ENCODE assay signal across 19 cellular contexts in the genomic region with DNA sequence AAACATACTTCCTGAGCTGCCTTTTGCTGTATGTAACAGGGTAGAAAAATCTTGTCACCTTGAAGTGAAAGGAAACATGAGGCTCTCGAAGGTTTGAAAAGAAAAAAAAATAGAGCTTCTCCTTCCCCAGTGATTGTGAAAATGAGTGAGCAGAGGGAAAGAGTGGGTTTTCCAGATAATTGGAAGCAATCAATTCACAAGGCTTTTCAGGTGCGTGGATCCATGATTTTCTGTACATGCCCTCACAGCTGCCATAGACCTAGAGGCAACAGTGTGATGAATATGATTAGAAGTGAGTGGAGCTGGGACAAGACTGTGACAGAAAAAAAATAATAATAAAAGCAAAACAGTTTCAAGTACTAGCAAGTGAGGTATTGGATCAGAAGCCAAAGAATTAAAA.
"Had no signal": no experiment of that assay in that cellular context is flagged by ENCODE, and none has a peak within 500 bp of the region (broad histone marks: within the 10 kb centered on the region; RNA-seq: fewer than 3 reads in every experiment).

No MANE protein-coding gene starts in this region.

- H3K9me3 Mint-ChIP-seq: mesothelial cell of epicardium had no signal

- H3K9me3 ChIP-seq: esophagus muscularis mucosa, gastroesophageal sphincter, left lung, lower lobe of right lung had no signal

- H3K27ac Mint-ChIP-seq: mesothelial cell of epicardium had no signal

- H3K27ac ChIP-seq: coronary artery, dorsolateral prefrontal cortex, esophagus muscularis mucosa, foreskin keratinocyte, gastroesophageal sphincter, heart right ventricle, left lung, lower lobe of right lung had no signal

- DNase-seq: dermis blood vessel endothelial cell; dorsolateral prefrontal cortex; effector CD4-positive, alpha-beta T cell; effector memory CD4-positive, alpha-beta T cell; foreskin keratinocyte; glutamatergic neuron; head of caudate nucleus; heart right ventricle; hippocampal formation; left cardiac atrium; left lung; left ventricle myocardium superior; lower lobe of right lung; mesenchymal stem cell; mucosa of descending colon had no signal

- H3K4me3 Mint-ChIP-seq: mesothelial cell of epicardium had no signal

- H3K4me3 ChIP-seq: coronary artery, dorsolateral prefrontal cortex, esophagus muscularis mucosa, gastroesophageal sphincter, heart right ventricle, left lung, lower lobe of right lung, mucosa of descending colon had no signal

- H3K36me3 ChIP-seq: esophagus muscularis mucosa, gastroesophageal sphincter, heart right ventricle, left lung, lower lobe of right lung had no signal

- H3K4me1 Mint-ChIP-seq: mesothelial cell of epicardium had no signal

- ATAC-seq: foreskin keratinocyte, gastroesophageal sphincter, heart right ventricle, left cardiac atrium, left lung, left ventricle myocardium superior, lower lobe of right lung, mucosa of descending colon had no signal

- H3K27me3 ChIP-seq: dorsolateral prefrontal cortex, esophagus muscularis mucosa, foreskin keratinocyte, gastroesophageal sphincter, heart right ventricle, left lung had no signal
